ENCODE assay signal across 14 cellular contexts in the genomic region with DNA sequence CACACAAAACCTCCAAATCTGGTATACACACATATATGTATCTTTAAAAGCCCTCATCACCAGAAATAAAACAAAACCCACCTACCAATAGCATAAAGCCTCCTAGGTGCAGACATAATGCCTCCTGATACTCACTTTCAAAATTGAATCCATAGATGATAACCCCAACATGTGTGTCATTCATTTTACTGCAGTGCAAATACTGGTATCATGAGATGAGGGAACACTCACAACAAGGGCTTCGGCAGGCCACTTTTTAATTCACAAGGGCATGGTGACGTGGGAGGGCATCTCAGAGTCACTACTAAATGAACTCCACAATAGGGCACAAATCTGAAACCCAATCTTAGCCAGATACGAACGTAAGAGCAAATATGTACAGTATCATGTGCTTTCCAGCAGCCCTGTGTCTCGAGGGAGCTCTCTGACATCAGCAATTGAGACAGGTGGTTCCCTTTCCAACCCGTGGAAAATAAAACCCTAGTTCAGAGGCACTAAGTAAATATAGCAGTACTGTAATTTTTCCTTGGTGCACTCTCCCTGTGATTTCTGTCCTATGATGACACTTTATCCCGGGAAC. TPM values are rescaled to one million over a fixed set of nuclear protein-coding genes. Genes with fewer than 3 reads are reported as not detected.
DNase-seq lines count a peak whose midpoint lies in the region; ATAC-seq, FAIRE-seq and TF ChIP-seq lines count a peak whose summit lies in the region.
"Had no signal": no experiment of that assay in that cellular context is flagged by ENCODE, and none has a peak within 500 bp of the region (broad histone marks: within the 10 kb centered on the region; RNA-seq: fewer than 3 reads in every experiment).

No MANE protein-coding gene starts in this region.

- 34 to 46% methylated on average over 5 to 7 of the region's 7 CpGs for WGBS in gastroesophageal sphincter (ENCODE audit: low coverage in 1 of 2), 2 donors
- 29 to 30% methylated on average over 7 of the region's 7 CpGs for WGBS in pancreas, 2 donors

- H3K27me3 ChIP-seq in gastroesophageal sphincter, result no peaks in the 10 kb centered on the region
- no peaks in the 10 kb centered on the region for H3K27me3 ChIP-seq in pancreas
- no peaks in the 10 kb centered on the region for H3K27me3 ChIP-seq in dorsolateral prefrontal cortex
- H3K27me3 ChIP-seq: colonic mucosa had no signal

- TF ChIP-seq CTCF in gastroesophageal sphincter (IDR thresholded peaks at IDR 0.05) (no peak), pancreas (IDR thresholded peaks at IDR 0.05) (no peak), dorsolateral prefrontal cortex (IDR thresholded peaks at IDR 0.05 in 54 of 56, conservative IDR thresholded peaks at IDR 0.05 in 2 of 56; ENCODE audit: low read depth in 1 of 56, partially characterized antibody in 56 of 56) (no peak)

- TF ChIP-seq POLR2A in gastroesophageal sphincter (IDR thresholded peaks at IDR 0.05), result no peak

- FAIRE-seq in pancreas (lab: Jason Lieb, UNC), result no peak

- peaks cover 0 to 2% (median 0%) of the 10 kb centered on the region in 9 donors for H3K9me3 Mint-ChIP-seq in naive thymus-derived CD8-positive, alpha-beta T cell

- POLR2A ChIA-PET in naive thymus-derived CD8-positive, alpha-beta T cell (lab: Charles Lee), result no interaction called here

- H3K27ac ChIP-seq in gastroesophageal sphincter, result peak overlapping the region; percentile 72 to 78 (median 78)
- no peak overlapping the region for H3K27ac ChIP-seq in pancreas
- H3K27ac ChIP-seq in dorsolateral prefrontal cortex, result peak overlapping the region in 22 of 59 donors; percentile 13 to 76 (median 46)
- H3K27ac ChIP-seq: colonic mucosa had no signal

- no peaks in the 10 kb centered on the region for H3K4me1 Mint-ChIP-seq in naive thymus-derived CD8-positive, alpha-beta T cell
- H3K4me1 Mint-ChIP-seq: CD4-positive, alpha-beta memory T cell had no signal

- TF ChIP-seq EP300 in gastroesophageal sphincter (IDR thresholded peaks at IDR 0.05), result peak; percentile 43

- peak; percentile 78 for ATAC-seq in gastroesophageal sphincter
- peak in 3 of 4 donors; percentile 38 to 77 (median 55) for ATAC-seq in pancreas
- ATAC-seq in naive thymus-derived CD8-positive, alpha-beta T cell, result no peak

- H3K4me3 Mint-ChIP-seq in naive thymus-derived CD8-positive, alpha-beta T cell, result no peak overlapping the region
- H3K4me3 Mint-ChIP-seq: CD4-positive, alpha-beta memory T cell; HFFc6 had no signal

- intact Hi-C loops in pancreas (cut with DNase I) (no loop called here), dorsolateral prefrontal cortex (cut with DNase I) (no loop called here)

- H3K4me3 ChIP-seq in gastroesophageal sphincter, result no peak overlapping the region
- H3K4me3 ChIP-seq in pancreas, result no peak overlapping the region
- no peak overlapping the region for H3K4me3 ChIP-seq in dorsolateral prefrontal cortex
- H3K4me3 ChIP-seq: colonic mucosa had no signal

- no peak overlapping the region for H3K27ac Mint-ChIP-seq in naive thymus-derived CD8-positive, alpha-beta T cell
- H3K27ac Mint-ChIP-seq: CD4-positive, alpha-beta memory T cell; HFFc6 had no signal

- no peaks in the 10 kb centered on the region for H3K36me3 ChIP-seq in gastroesophageal sphincter
- no peaks in the 10 kb centered on the region for H3K36me3 ChIP-seq in pancreas
- H3K36me3 ChIP-seq: colonic mucosa had no signal

- no peaks in the 10 kb centered on the region for H3K9me3 ChIP-seq in gastroesophageal sphincter
- H3K9me3 ChIP-seq in pancreas, result no peaks in the 10 kb centered on the region
- H3K9me3 ChIP-seq: colonic mucosa had no signal

- no peaks in the 10 kb centered on the region for H3K36me3 Mint-ChIP-seq in naive thymus-derived CD8-positive, alpha-beta T cell
- H3K36me3 Mint-ChIP-seq: CD4-positive, alpha-beta memory T cell had no signal

- peaks cover 0 to 20% (median 9%) of the 10 kb centered on the region in 3 donors for H3K4me1 ChIP-seq in gastroesophageal sphincter
- H3K4me1 ChIP-seq in pancreas, result no peaks in the 10 kb centered on the region
- H3K4me1 ChIP-seq: colonic mucosa had no signal

- no peaks in the 10 kb centered on the region for H3K27me3 Mint-ChIP-seq in naive thymus-derived CD8-positive, alpha-beta T cell
- H3K27me3 Mint-ChIP-seq: CD4-positive, alpha-beta memory T cell had no signal

- DNase-seq in NCI-H1092 (lab: John Stamatoyannopoulos, UW), result peak; percentile 95
- peak; percentile 88 for DNase-seq in NCI-H345 (lab: John Stamatoyannopoulos, UW)
- no peak for DNase-seq in pancreas
- DNase-seq in DMS114 treated with DMSO at 0.1 percent for 48 hours (lab: John Stamatoyannopoulos, UW; ENCODE audit: unreplicated experiment), result no peak
- DNase-seq in pons (ENCODE audit: low spot score), result no peak
- DNase-seq in dorsolateral prefrontal cortex, result no peak
- no peak for DNase-seq in naive thymus-derived CD8-positive, alpha-beta T cell
- DNase-seq: activated CD4-positive, alpha-beta T cell treated with anti-CD3 and anti-CD28 coated beads for 4 hours; activated effector memory CD4-positive, alpha-beta T cell treated with Interleukin-2 at 50 U/mL for 16 hours; CD4-positive, alpha-beta memory T cell; colonic mucosa; HFFc6; stimulated activated naive CD4-positive, alpha-beta T cell treated with Interleukin-2 at 50 U/mL for 16 hours had no signal

RNA-seq across cellular contexts. Expression of gene PPARGC1A, which starts 14.1 kb away (rescaled TPM):
- total RNA-seq in gastroesophageal sphincter (10 to 100 TPM in 2 of 4 donors, 1 to 10 TPM in 2; 5.8 to 43.7 (median 18.3) TPM), pancreas (10 to 100 TPM in 1 of 6 donors, 1 to 10 TPM in 5; 7.6 to 12.2 (median 8.4) TPM), dorsolateral prefrontal cortex (10 to 100 TPM; 22.2 to 70.7 (median 45.6) TPM)
- polyA plus RNA-seq in pancreas, result 1 to 10 TPM; 2.7 to 3.2 TPM
- total RNA-seq in naive thymus-derived CD8-positive, alpha-beta T cell, result not detected
- polyA plus RNA-seq in naive thymus-derived CD8-positive, alpha-beta T cell, result not detected
- total RNA-seq: CD4-positive, alpha-beta memory T cell; HFFc6 had no signal
- polyA plus RNA-seq: CD4-positive, alpha-beta memory T cell had no signal

Comparison
In these comparisons a context has a peak if more than half of its experiments do, and no peak if none do; other contexts are left out.
1. DNase-seq: peak in NCI-H1092 (single experiment) and NCI-H345 (single experiment); none in pancreas (0 of 6), DMS114 treated with DMSO at 0.1 percent for 48 hours (single experiment), pons (single experiment), dorsolateral prefrontal cortex (0 of 10) and naive thymus-derived CD8-positive, alpha-beta T cell (0 of 10).
2. ATAC-seq: peak in gastroesophageal sphincter (single experiment) and pancreas (3 of 4); none in naive thymus-derived CD8-positive, alpha-beta T cell (0 of 2).
3. H3K27ac ChIP-seq: peak in gastroesophageal sphincter (4 of 4); none in pancreas (0 of 4).
4. RNA of gene PPARGC1A, which starts 14.1 kb away (total RNA-seq): 22.2 to 70.7 TPM in dorsolateral prefrontal cortex, 5.8 to 43.7 TPM in gastroesophageal sphincter and 7.6 to 12.2 TPM in pancreas; not detected in naive thymus-derived CD8-positive, alpha-beta T cell; every median in the first group is over 4 times any median in the second.